Comparison of ENCODE assay signal across 17 cellular contexts in genomic region chr17:81459224-81459623, GRCh38.
"Had no signal": no experiment of that assay in that cellular context is flagged by ENCODE, and none has a peak within 500 bp of the region (broad histone marks: within the 10 kb centered on the region; RNA-seq: fewer than 3 reads in every experiment).

No MANE protein-coding gene starts in this region.

- H3K27ac ChIP-seq: brain microvascular endothelial cell, epithelial cell of prostate, thyroid gland, uterus had no signal

- H3K9me3 ChIP-seq: gastrocnemius medialis, thyroid gland, uterus had no signal

- H3K4me1 ChIP-seq: gastrocnemius medialis, thyroid gland, uterus had no signal

- DNase-seq: activated naive CD4-positive, alpha-beta T cell; activated naive CD8-positive, alpha-beta T cell treated with anti-CD3 and anti-CD28 coated beads, Interleukin-2, amount 10 ng/mL, durations not matched to agents 7 days and 5 days; activated T-cell treated with anti-CD3 and anti-CD28 coated beads for 4 hours; brain microvascular endothelial cell; cortex of kidney; effector memory CD4-positive, alpha-beta T cell; gastrocnemius medialis; mesenchymal stem cell; nucleus accumbens; T-cell; T1000; thyroid gland; uterus had no signal

- H3K4me3 ChIP-seq: thyroid gland, uterus had no signal

- ATAC-seq: activated CD4-positive, CD25-positive, alpha-beta regulatory T cell treated with anti-CD3 and anti-CD28 coated beads, Interleukin-2, amount 50 U/mL, for 24 hours; gastrocnemius medialis; sciatic nerve; stimulated activated memory B cell treated with anti-CD40 and anti-IgM and Interleukin-4, amounts not matched to agents 10 μg/mL and 1 μg/mL and 100 μg/mL, for 72 hours; T-cell had no signal

- H3K36me3 ChIP-seq: brain microvascular endothelial cell, uterus had no signal

- H3K27me3 ChIP-seq: brain microvascular endothelial cell, gastrocnemius medialis, thyroid gland, uterus had no signal
